22 cellular contexts compared by ENCODE assay signal in the genomic region with DNA sequence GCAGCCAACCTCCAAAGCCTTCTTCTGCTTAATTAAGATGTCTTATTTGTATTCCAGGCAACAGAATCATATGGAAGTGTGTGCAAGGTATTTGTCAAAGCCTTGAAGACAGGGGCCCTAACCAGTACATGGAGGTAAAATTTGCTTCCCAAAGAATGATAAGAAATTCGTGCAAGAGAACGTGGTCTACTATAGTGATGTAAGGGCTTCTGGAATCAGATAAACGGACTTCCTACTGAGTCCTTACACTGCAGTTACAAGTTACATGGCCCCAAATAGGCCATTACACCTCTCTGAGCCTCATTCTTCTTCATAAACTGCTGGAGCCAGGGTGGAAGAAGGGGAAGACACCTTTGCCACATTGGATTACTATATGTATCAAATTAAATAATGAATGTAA. TPM values are rescaled to one million over a fixed set of nuclear protein-coding genes. Genes with fewer than 3 reads are reported as not detected.
A peak's percentile ranks its signal among the peaks of the same experiment; 100 is the strongest.
DNase-seq lines count a peak whose midpoint lies in the region; ATAC-seq, FAIRE-seq and TF ChIP-seq lines count a peak whose summit lies in the region.
"Had no signal": no experiment of that assay in that cellular context is flagged by ENCODE, and none has a peak within 500 bp of the region (broad histone marks: within the 10 kb centered on the region; RNA-seq: fewer than 3 reads in every experiment).

No MANE protein-coding gene starts in this region.

- TF ChIP-seq RAD21 in GM12878 (IDR thresholded peaks at IDR 0.05; ENCODE audit: insufficient read depth, low read depth, low read length) = no peak

- SMC1A ChIA-PET in GM12878 (lab: Charles Lee; ENCODE audit: uncharacterized antibody, unreplicated experiment) = no interaction called here

- no peaks in the 10 kb centered on the region for H4K20me1 ChIP-seq in GM12878 (ENCODE audit: control insufficient read depth, insufficient read depth)
- H4K20me1 ChIP-seq: BLaER1 had no signal

- no peaks in the 10 kb centered on the region for H3K79me2 ChIP-seq in GM12878 (ENCODE audit: control insufficient read depth, insufficient read depth, low read length)

- no peak overlapping the region for H2AFZ ChIP-seq in GM12878 (ENCODE audit: control insufficient read depth, low read depth, low read length)

- TF ChIP-seq POLR2A in GM12878 (IDR thresholded peaks at IDR 0.05; ENCODE audit: low read depth, low read length) (no peak), esophagus muscularis mucosa (IDR thresholded peaks at IDR 0.05; ENCODE audit: low read depth) (no peak)

- no TSS peak for BruUV-seq in GM12878 (replicated peaks; lab: Mats Ljungman, UMichigan)

- TF ChIP-seq CTCF in GM12878 (IDR thresholded peaks at IDR 0.05 in 2 of 3, conservative IDR thresholded peaks at IDR 0.05 in 1 of 3; ENCODE audit: control insufficient read depth in 2 of 3, extremely low read depth in 1 of 3, insufficient read depth in 1 of 3, low read depth in 3 of 3, low read length in 3 of 3) (no peak), esophagus muscularis mucosa (IDR thresholded peaks at IDR 0.05) (no peak)

- no peaks in the 10 kb centered on the region for H3K36me3 ChIP-seq in GM12878 (ENCODE audit: control insufficient read depth in 2 of 2, insufficient read depth in 2 of 2, low read length in 1 of 2)
- H3K36me3 ChIP-seq in esophagus muscularis mucosa = no peaks in the 10 kb centered on the region
- no peaks in the 10 kb centered on the region for H3K36me3 ChIP-seq in subcutaneous abdominal adipose tissue (ENCODE audit: control insufficient read depth in 5 of 5, insufficient read depth in 5 of 5, low read length in 5 of 5)
- H3K36me3 ChIP-seq: BE2C, BLaER1 had no signal

- H3K27ac ChIP-seq in GM12878 (ENCODE audit: control insufficient read depth, insufficient read depth) (no peak overlapping the region), esophagus muscularis mucosa (replicated peaks in 1 of 4) (peak overlapping the region in 3 of 4 donors; percentile 40 to 68 (median 59)), subcutaneous abdominal adipose tissue (ENCODE audit: low read depth, low read length) (peak overlapping the region; percentile 52)
- H3K27ac ChIP-seq: 22Rv1, A549, BLaER1 had no signal

- RAD21 ChIA-PET in GM12878 (lab: Charles Lee; ENCODE audit: unreplicated experiment) = no interaction called here

- H3K4me3 ChIP-seq in GM12878 (no peak overlapping the region), esophagus muscularis mucosa (no peak overlapping the region), subcutaneous abdominal adipose tissue (ENCODE audit: low read depth in 1 of 5, low read length in 5 of 5) (no peak overlapping the region)
- H3K4me3 ChIP-seq: A549, BLaER1 had no signal

- H3K27me3 ChIP-seq in GM12878 (replicated peaks in 1 of 2; ENCODE audit: control insufficient read depth in 2 of 2, insufficient read depth in 2 of 2, low read length in 1 of 2) (no peaks in the 10 kb centered on the region), esophagus muscularis mucosa (no peaks in the 10 kb centered on the region), subcutaneous abdominal adipose tissue (ENCODE audit: control insufficient read depth in 5 of 5, insufficient read depth in 4 of 5, low read length in 5 of 5) (no peaks in the 10 kb centered on the region)
- H3K27me3 ChIP-seq: BE2C, BLaER1 had no signal

- POLR2A ChIA-PET in GM12878 (lab: Charles Lee) = no interaction called here

- ATAC-seq in GM12878 = no peak
- ATAC-seq in HG02798 (IDR thresholded peaks at IDR 0.05; ENCODE audit: poor library complexity, unreplicated experiment) = no peak
- ATAC-seq: A549 had no signal

- intact Hi-C loops in GM12878 (cut with micrococcal nuclease; ENCODE audit: unreplicated experiment) (no loop called here), esophagus muscularis mucosa (cut with DNase I) (no loop called here)

- DNase-seq in OCI-M1 (lab: John Stamatoyannopoulos, UW) = peak; percentile 72
- no peak for DNase-seq in GM12878 (ENCODE audit: low read depth, low spot score)
- no peak for DNase-seq in esophagus muscularis mucosa (ENCODE audit: extremely low spot score)
- no peak for DNase-seq in ureter (ENCODE audit: low spot score)
- no peak for DNase-seq in activated T-cell treated with anti-CD3 and anti-CD28 coated beads, Interleukin-2, amount 50 U/mL, for 1 hour
- DNase-seq: BE2C; C1 segment of cervical spinal cord; CD4-positive, alpha-beta memory T cell; CD4-positive, CD25-positive, alpha-beta regulatory T cell; CD8-positive, alpha-beta memory T cell; COR-L47; DMS 273 treated with DMSO at 0.1 percent for 48 hours; DMS79 treated with DMSO at 0.1 percent for 48 hours; GF-D8 had no signal

- TF ChIP-seq EP300 in GM12878 (IDR thresholded peaks at IDR 0.05; ENCODE audit: borderline replicate concordance in 1 of 2, control insufficient read depth in 1 of 2, low read depth in 2 of 2, low read length in 2 of 2) (no peak), esophagus muscularis mucosa (IDR thresholded peaks at IDR 0.05) (no peak)

- H3K9ac ChIP-seq in GM12878 (ENCODE audit: control insufficient read depth, insufficient read depth, low read length) (no peak overlapping the region), subcutaneous abdominal adipose tissue (ENCODE audit: low read length in 5 of 5) (no peak overlapping the region)
- H3K9ac ChIP-seq: BLaER1 had no signal

- peak; percentile 23 for FAIRE-seq in GM12878 (lab: Jason Lieb, UNC)
- FAIRE-seq: A549, G401.6, GM12892, GM18507 had no signal

- in situ Hi-C loops in GM12878 (cut with MboI) = no loop called here

- WGBS in GM12878 (ENCODE audit: insufficient coverage, insufficient replicate concordance, low lambda C conversion rate, missing lambda C conversion rate) = 31% methylated on average over 3 of the region's 3 CpGs
- 54% methylated on average over 3 of the region's 3 CpGs for WGBS in esophagus muscularis mucosa

- H3K4me1 ChIP-seq in GM12878 (ENCODE audit: control insufficient read depth, insufficient read depth, low read length) = no peaks in the 10 kb centered on the region
- H3K4me1 ChIP-seq in esophagus muscularis mucosa = peaks cover 0 to 41% (median 24%) of the 10 kb centered on the region in 4 donors
- peaks cover 0 to 18% (median 5%) of the 10 kb centered on the region in 5 donors for H3K4me1 ChIP-seq in subcutaneous abdominal adipose tissue (ENCODE audit: control insufficient read depth in 5 of 5, insufficient read depth in 5 of 5, low read length in 5 of 5)
- H3K4me1 ChIP-seq: A549, BLaER1 had no signal

- no peak overlapping the region for H3K4me2 ChIP-seq in GM12878 (ENCODE audit: control insufficient read depth, insufficient read depth)
- H3K4me2 ChIP-seq: A549, BLaER1 had no signal

- H3K9me3 ChIP-seq in GM12878 (replicated peaks; ENCODE audit: control insufficient read depth, insufficient read depth, low read length) = no peaks in the 10 kb centered on the region
- H3K9me3 ChIP-seq in esophagus muscularis mucosa = no peaks in the 10 kb centered on the region
- H3K9me3 ChIP-seq in subcutaneous abdominal adipose tissue (ENCODE audit: control insufficient read depth in 5 of 5, low read length in 5 of 5) = no peaks in the 10 kb centered on the region
- H3K9me3 ChIP-seq: A549, BE2C, BLaER1 had no signal

- CTCF ChIA-PET in GM12878 (lab: Yijun Ruan, JAX) = no interaction called here

TF ChIP-seq in GM12878, 131 proteins besides CTCF, POLR2A, EP300 and RAD21 (continues in another document):
- TF ChIP-seq, protein P1, sequence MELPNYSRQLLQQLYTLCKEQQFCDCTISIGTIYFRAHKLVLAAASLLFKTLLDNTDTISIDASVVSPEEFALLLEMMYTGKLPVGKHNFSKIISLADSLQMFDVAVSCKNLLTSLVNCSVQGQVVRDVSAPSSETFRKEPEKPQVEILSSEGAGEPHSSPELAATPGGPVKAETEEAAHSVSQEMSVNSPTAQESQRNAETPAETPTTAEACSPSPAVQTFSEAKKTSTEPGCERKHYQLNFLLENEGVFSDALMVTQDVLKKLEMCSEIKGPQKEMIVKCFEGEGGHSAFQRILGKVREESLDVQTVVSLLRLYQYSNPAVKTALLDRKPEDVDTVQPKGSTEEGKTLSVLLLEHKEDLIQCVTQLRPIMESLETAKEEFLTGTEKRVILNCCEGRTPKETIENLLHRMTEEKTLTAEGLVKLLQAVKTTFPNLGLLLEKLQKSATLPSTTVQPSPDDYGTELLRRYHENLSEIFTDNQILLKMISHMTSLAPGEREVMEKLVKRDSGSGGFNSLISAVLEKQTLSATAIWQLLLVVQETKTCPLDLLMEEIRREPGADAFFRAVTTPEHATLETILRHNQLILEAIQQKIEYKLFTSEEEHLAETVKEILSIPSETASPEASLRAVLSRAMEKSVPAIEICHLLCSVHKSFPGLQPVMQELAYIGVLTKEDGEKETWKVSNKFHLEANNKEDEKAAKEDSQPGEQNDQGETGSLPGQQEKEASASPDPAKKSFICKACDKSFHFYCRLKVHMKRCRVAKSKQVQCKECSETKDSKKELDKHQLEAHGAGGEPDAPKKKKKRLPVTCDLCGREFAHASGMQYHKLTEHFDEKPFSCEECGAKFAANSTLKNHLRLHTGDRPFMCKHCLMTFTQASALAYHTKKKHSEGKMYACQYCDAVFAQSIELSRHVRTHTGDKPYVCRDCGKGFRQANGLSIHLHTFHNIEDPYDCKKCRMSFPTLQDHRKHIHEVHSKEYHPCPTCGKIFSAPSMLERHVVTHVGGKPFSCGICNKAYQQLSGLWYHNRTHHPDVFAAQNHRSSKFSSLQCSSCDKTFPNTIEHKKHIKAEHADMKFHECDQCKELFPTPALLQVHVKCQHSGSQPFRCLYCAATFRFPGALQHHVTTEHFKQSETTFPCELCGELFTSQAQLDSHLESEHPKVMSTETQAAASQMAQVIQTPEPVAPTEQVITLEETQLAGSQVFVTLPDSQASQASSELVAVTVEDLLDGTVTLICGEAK (IDR thresholded peaks at IDR 0.05; ENCODE audit: borderline replicate concordance) = no peak
- no peak for TF ChIP-seq BMI1 (IDR thresholded peaks at IDR 0.05; ENCODE audit: borderline replicate concordance)

RNA-seq across cellular contexts. Expression of a gene that starts 15.9 kb away (rescaled TPM):
- total RNA-seq in GM12878 (2013; cell fraction: nucleolus; rRNA removed) = 7.3 and 8.1 TPM in 2 replicates
- total RNA-seq in GM12878 (2014; rRNA removed) (29.1 and 37.7 TPM in 2 replicates), GM12878 (2014; rRNA removed; fragmentation: Illumina TruSeq; extraction: Trizol) (24.5 and 26.1 TPM in 2 replicates), GM12878 (2021) (25.3 and 29.7 TPM in 2 replicates), esophagus muscularis mucosa (100 to 1,000 TPM in 1 of 4 donors, 10 to 100 TPM in 3; 53.5 to 136 (median 89.5) TPM), ureter (21.1 TPM)
- polyA plus RNA-seq in GM12878 (2011; ENCODE audit: low read depth) = 8.7 TPM
- polyA plus RNA-seq in GM12878 (2011; rRNA removed) (61.8 and 85.8 TPM in 2 replicates), GM12878 (2014; fragmentation: Illumina TruSeq; extraction: Trizol) (30.7 and 34.9 TPM in 2 replicates), GM12878 (2014; fragmentation: Nextera tagmentation; extraction: Ambion mirVana) (10 to 100 TPM; 12.6 to 16.5 TPM), GM12878 (2014; rRNA removed) (26.1 and 34.2 TPM in 2 replicates), GM12878 (2016; fragmentation: Nextera tagmentation; extraction: Ambion mirVana) (10 to 100 TPM; 53.1 to 56.3 TPM)
- 31.4 and 37.2 TPM in 2 replicates for polyA plus RNA-seq in GM12878 (2011; cell fraction: cytosol; rRNA removed)
- polyA plus RNA-seq in GM12878 (2011; cell fraction: nucleus; rRNA removed) = 21.2 and 24.6 TPM in 2 replicates
- 13.4 and 15.2 TPM in 2 replicates for polyA plus RNA-seq in GM12878 (2012)
- 39.0 and 39.8 TPM in 2 replicates for polyA minus RNA-seq in GM12878 (2011; rRNA and poly(A)+ RNA removed)
- polyA minus RNA-seq in GM12878 (2011; cell fraction: cytosol; rRNA and poly(A)+ RNA removed) = 12.3 and 18.6 TPM in 2 replicates
- 14.3 and 19.9 TPM in 2 replicates for polyA minus RNA-seq in GM12878 (2011; cell fraction: nucleus; rRNA and poly(A)+ RNA removed)
